In genomic region chr15:91348812-91349500, GRCh38 we compare ENCODE assay signal across 13 cellular contexts.
DNase-seq lines count a peak whose midpoint lies in the region; ATAC-seq and TF ChIP-seq lines count a peak whose summit lies in the region.
"Had no signal": no experiment of that assay in that cellular context is flagged by ENCODE, and none has a peak within 500 bp of the region (broad histone marks: within the 10 kb centered on the region; RNA-seq: fewer than 3 reads in every experiment).

No MANE protein-coding gene starts in this region.

- peak overlapping the region; percentile 10 for H3K4me3 ChIP-seq in CD8-positive, alpha-beta memory T cell (ENCODE audit: low read length)
- no peak overlapping the region for H3K4me3 ChIP-seq in ovary
- H3K4me3 ChIP-seq in esophagus squamous epithelium: no peak overlapping the region
- H3K4me3 ChIP-seq: right lobe of liver, thoracic aorta had no signal

- H3K36me3 ChIP-seq in CD8-positive, alpha-beta memory T cell (ENCODE audit: insufficient read depth, low read length): no peaks in the 10 kb centered on the region
- H3K36me3 ChIP-seq in ovary (no peaks in the 10 kb centered on the region), esophagus squamous epithelium (no peaks in the 10 kb centered on the region)
- H3K36me3 ChIP-seq: right lobe of liver, thoracic aorta had no signal

- CTCF ChIA-PET in CD8-positive, alpha-beta memory T cell (lab: Charles Lee): no interaction called here

- peaks cover 23% of the 10 kb centered on the region for H3K4me1 ChIP-seq in CD8-positive, alpha-beta memory T cell (ENCODE audit: insufficient read depth, low read length)
- H3K4me1 ChIP-seq in ovary (ENCODE audit: insufficient read depth) (no peaks in the 10 kb centered on the region), esophagus squamous epithelium (no peaks in the 10 kb centered on the region)
- H3K4me1 ChIP-seq: right lobe of liver had no signal

- no peak for TF ChIP-seq EP300 in ovary (IDR thresholded peaks at IDR 0.05)

- H3K4me1 Mint-ChIP-seq in CD8-positive, alpha-beta memory T cell: peaks cover 17 to 49% (median 27%) of the 10 kb centered on the region in 3 donors
- H3K4me1 Mint-ChIP-seq in central memory CD8-positive, alpha-beta T cell: peaks cover 37% of the 10 kb centered on the region
- no peaks in the 10 kb centered on the region for H3K4me1 Mint-ChIP-seq in chondrocyte (ENCODE audit: low read depth)
- H3K4me1 Mint-ChIP-seq: activated B cell treated with CpG ODN at 0.5 μM for 24 hours had no signal

- no peaks in the 10 kb centered on the region for H3K9me3 ChIP-seq in CD8-positive, alpha-beta memory T cell (ENCODE audit: low read length)
- no peaks in the 10 kb centered on the region for H3K9me3 ChIP-seq in ovary
- H3K9me3 ChIP-seq in esophagus squamous epithelium: no peaks in the 10 kb centered on the region
- H3K9me3 ChIP-seq: right lobe of liver, thoracic aorta had no signal

- H3K36me3 Mint-ChIP-seq in CD8-positive, alpha-beta memory T cell: peaks cover 0 to 15% (median 0%) of the 10 kb centered on the region in 3 donors
- no peaks in the 10 kb centered on the region for H3K36me3 Mint-ChIP-seq in central memory CD8-positive, alpha-beta T cell (ENCODE audit: insufficient read depth)
- H3K36me3 Mint-ChIP-seq in chondrocyte (ENCODE audit: low read depth): no peaks in the 10 kb centered on the region

- peak overlapping the region in 6 of 8 donors; percentile 12 to 77 (median 64) for H3K27ac Mint-ChIP-seq in CD8-positive, alpha-beta memory T cell
- no peak overlapping the region for H3K27ac Mint-ChIP-seq in central memory CD8-positive, alpha-beta T cell (ENCODE audit: low read depth)
- H3K27ac Mint-ChIP-seq in chondrocyte (ENCODE audit: unreplicated experiment): no peak overlapping the region
- H3K27ac Mint-ChIP-seq: activated B cell treated with CpG ODN at 0.5 μM for 24 hours had no signal

- H3K9me3 Mint-ChIP-seq in CD8-positive, alpha-beta memory T cell: peaks cover 0 to 2% (median 0%) of the 10 kb centered on the region in 5 donors
- no peaks in the 10 kb centered on the region for H3K9me3 Mint-ChIP-seq in central memory CD8-positive, alpha-beta T cell
- H3K9me3 Mint-ChIP-seq in chondrocyte (ENCODE audit: low read depth): no peaks in the 10 kb centered on the region
- H3K9me3 Mint-ChIP-seq: activated B cell treated with CpG ODN at 0.5 μM for 24 hours had no signal

- TF ChIP-seq POLR2A in ovary (IDR thresholded peaks at IDR 0.05): no peak
- no peak for TF ChIP-seq POLR2A in esophagus squamous epithelium (IDR thresholded peaks at IDR 0.05)

- peak; percentile 99 for ATAC-seq in central memory CD8-positive, alpha-beta T cell (replicated peaks; ENCODE audit: extremely low read depth, poor library complexity, severe bottlenecking)

- intact Hi-C loops in ovary (cut with DNase I): no loop called here
- intact Hi-C loops in esophagus squamous epithelium (cut with DNase I): no loop called here

- DNase-seq in AG20443 (ENCODE audit: low spot score) (peak; percentile 13), NCI-H2029 treated with DMSO at 0.1 percent for 48 hours (lab: John Stamatoyannopoulos, UW) (peak; percentile 18), ovary (no peak), chondrocyte (ENCODE audit: low spot score) (no peak), esophagus squamous epithelium (lab: John Stamatoyannopoulos, UW) (no peak), hippocampal formation (lab: John Stamatoyannopoulos, UW) (no peak)
- peak in 2 of 5 donors; percentile 50 to 53 for DNase-seq in CD8-positive, alpha-beta memory T cell
- DNase-seq in central memory CD8-positive, alpha-beta T cell (ENCODE audit: low spot score in 2 of 2): peak in 1 of 2 donors; percentile 38
- DNase-seq: activated B cell treated with CpG ODN at 0.5 μM for 24 hours, NCI-H1092, NCI-H748 treated with DMSO at 0.1 percent for 48 hours, right lobe of liver had no signal

- TF ChIP-seq CTCF in ovary (IDR thresholded peaks at IDR 0.05): no peak
- no peak for TF ChIP-seq CTCF in chondrocyte (IDR thresholded peaks at IDR 0.05)
- TF ChIP-seq CTCF in esophagus squamous epithelium (IDR thresholded peaks at IDR 0.05): no peak

- H3K27me3 ChIP-seq in CD8-positive, alpha-beta memory T cell (ENCODE audit: insufficient read depth, low read length, poor library complexity, severe bottlenecking): no peaks in the 10 kb centered on the region
- no peaks in the 10 kb centered on the region for H3K27me3 ChIP-seq in ovary
- peaks cover 0 to 26% (median 0%) of the 10 kb centered on the region in 4 donors for H3K27me3 ChIP-seq in esophagus squamous epithelium
- H3K27me3 ChIP-seq: right lobe of liver had no signal

- H3K27me3 Mint-ChIP-seq in CD8-positive, alpha-beta memory T cell: peaks cover 0 to 11% of the 10 kb centered on the region in 2 donors
- H3K27me3 Mint-ChIP-seq in central memory CD8-positive, alpha-beta T cell: peaks cover 34% of the 10 kb centered on the region
- peaks cover 11% of the 10 kb centered on the region for H3K27me3 Mint-ChIP-seq in chondrocyte (ENCODE audit: low read depth)
- H3K27me3 Mint-ChIP-seq: activated B cell treated with CpG ODN at 0.5 μM for 24 hours had no signal

- H3K27ac ChIP-seq in CD8-positive, alpha-beta memory T cell (ENCODE audit: low read depth, low read length): no peak overlapping the region
- H3K27ac ChIP-seq in ovary (no peak overlapping the region), esophagus squamous epithelium (no peak overlapping the region)
- H3K27ac ChIP-seq: right lobe of liver, thoracic aorta had no signal

- WGBS in ovary, 3 donors: 42 to 58% (median 51%) methylated on average over 3 of the region's 3 CpGs
- WGBS in esophagus squamous epithelium, 2 donors: 13 to 31% methylated on average over 3 of the region's 3 CpGs

- H3K4me3 Mint-ChIP-seq in CD8-positive, alpha-beta memory T cell: peak overlapping the region in 6 of 7 donors; percentile 53 to 75 (median 64)
- H3K4me3 Mint-ChIP-seq in central memory CD8-positive, alpha-beta T cell: peak overlapping the region; percentile 55
- H3K4me3 Mint-ChIP-seq in chondrocyte (ENCODE audit: unreplicated experiment): no peak overlapping the region
- H3K4me3 Mint-ChIP-seq: activated B cell treated with CpG ODN at 0.5 μM for 24 hours had no signal

- POLR2A ChIA-PET in CD8-positive, alpha-beta memory T cell (lab: Charles Lee): no interaction called here

Comparison
In these comparisons a context has a peak if more than half of its experiments do, and no peak if none do; other contexts are left out.
1. DNase-seq: peak in AG20443 (single experiment) and NCI-H2029 treated with DMSO at 0.1 percent for 48 hours (single experiment); none in ovary (0 of 5), chondrocyte (single experiment), esophagus squamous epithelium (single experiment) and hippocampal formation (0 of 2).
2. H3K27ac Mint-ChIP-seq: peak in CD8-positive, alpha-beta memory T cell (6 of 8); none in central memory CD8-positive, alpha-beta T cell (single experiment) and chondrocyte (single experiment).